In the genomic region with DNA sequence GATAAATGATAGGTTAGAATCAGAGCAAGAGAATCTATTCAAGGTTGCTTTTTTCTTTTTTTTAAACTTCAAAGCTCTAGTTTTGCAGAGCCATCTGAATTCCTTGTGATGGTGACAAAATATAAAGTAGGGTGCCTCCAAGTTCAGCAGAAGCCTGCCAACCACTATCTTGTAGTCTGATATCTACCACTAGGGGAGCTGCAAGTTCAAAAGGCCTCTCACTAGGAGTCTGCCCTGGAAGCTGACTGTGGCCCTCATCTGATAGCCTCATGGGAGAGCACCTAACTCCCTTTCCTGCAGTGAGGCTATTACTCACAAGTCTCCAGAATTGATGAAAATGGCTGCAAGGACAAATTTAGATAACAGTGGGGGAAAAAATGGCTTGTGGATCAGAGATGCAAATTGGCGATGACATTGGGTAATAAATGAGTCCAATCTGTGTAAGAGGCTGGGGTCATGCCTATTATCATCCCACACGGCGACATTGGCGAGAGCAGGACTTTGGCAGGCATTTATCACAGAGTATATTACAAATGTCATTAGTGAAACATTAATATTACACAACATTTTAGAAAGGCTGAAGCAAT, we compare ENCODE assay signal across 8 cellular contexts. TPM values are rescaled to one million over a fixed set of nuclear protein-coding genes. Genes with fewer than 3 reads are reported as not detected.
DNase-seq lines count a peak whose midpoint lies in the region; ATAC-seq and TF ChIP-seq lines count a peak whose summit lies in the region.

No MANE protein-coding gene starts in this region.

- CTCF ChIA-PET in Caco-2 (lab: Charles Lee) = interaction anchor here (0.5 kb wide), 1 partner anchor 50 kb away, joined by 3 read pairs; no protein-coding TSS in a partner anchor

- no peaks in the 10 kb centered on the region for H3K4me1 Mint-ChIP-seq in Caco-2 (ENCODE audit: low read depth, unreplicated experiment)

- ATAC-seq in heart left ventricle (no peak), HG03139 (IDR thresholded peaks at IDR 0.05; ENCODE audit: unreplicated experiment) (no peak)

- no peaks in the 10 kb centered on the region for H3K36me3 Mint-ChIP-seq in Caco-2 (ENCODE audit: insufficient read depth, unreplicated experiment)

- in situ Hi-C loops in HAP-1 (cut with MboI; ENCODE audit: low sequenced_read_pairs) = no loop called here

- no peaks in the 10 kb centered on the region for H3K27me3 ChIP-seq in Caco-2 (replicated peaks; ENCODE audit: control insufficient read depth, insufficient read depth, low read length)
- no peaks in the 10 kb centered on the region for H3K27me3 ChIP-seq in HAP-1 (ENCODE audit: low read depth)
- H3K27me3 ChIP-seq in heart left ventricle = no peaks in the 10 kb centered on the region

- no peak overlapping the region for H3K27ac ChIP-seq in heart left ventricle

- no peak for TF ChIP-seq POLR2A in heart left ventricle (IDR thresholded peaks at IDR 0.05)

- H3K9me3 ChIP-seq in Caco-2 (no peaks in the 10 kb centered on the region), HAP-1 (no peaks in the 10 kb centered on the region), heart left ventricle (no peaks in the 10 kb centered on the region)

- POLR2A ChIA-PET in Caco-2 (lab: Charles Lee) = no interaction called here

- intact Hi-C loops in Caco-2 (cut with micrococcal nuclease; ENCODE audit: unreplicated experiment) (no loop called here), heart left ventricle (cut with DNase I) (no loop called here)

- H3K27me3 Mint-ChIP-seq in Caco-2 (ENCODE audit: insufficient read depth, unreplicated experiment) = no peaks in the 10 kb centered on the region

- no peaks in the 10 kb centered on the region for H3K4me1 ChIP-seq in Caco-2
- no peaks in the 10 kb centered on the region for H3K4me1 ChIP-seq in HAP-1
- no peaks in the 10 kb centered on the region for H3K4me1 ChIP-seq in heart left ventricle

- WGBS in heart left ventricle, 4 donors = 59 to 71% (median 63%) methylated on average over 4 of the region's 4 CpGs

- BruUV-seq in Caco-2 (replicated peaks; lab: Mats Ljungman, UMichigan) = no TSS peak

- peak in 1 of 2 experiments; percentile 40 for DNase-seq in Caco-2
- DNase-seq in HAP-1 (ENCODE audit: low spot score in 2 of 2) = peak; percentile 41 to 53
- peak; percentile 66 for DNase-seq in OCI-M1 (lab: John Stamatoyannopoulos, UW)
- DNase-seq in heart left ventricle = no peak
- no peak for DNase-seq in activated CD4-positive, alpha-beta T cell treated with anti-CD3 and anti-CD28 coated beads, Interleukin-2, amount 50 U/mL, for 4 hours
- DNase-seq in amniotic stem cell (lab: John Stamatoyannopoulos, UW) = no peak
- no peak for DNase-seq in GM19238 (ENCODE audit: insufficient read length, low spot score)

- H3K9me3 Mint-ChIP-seq in Caco-2 (ENCODE audit: unreplicated experiment) = no peaks in the 10 kb centered on the region

- no peak overlapping the region for H3K4me3 Mint-ChIP-seq in Caco-2 (ENCODE audit: unreplicated experiment)

- H3K27ac Mint-ChIP-seq in Caco-2 (ENCODE audit: unreplicated experiment) = no peak overlapping the region

- no peak overlapping the region for H3K4me3 ChIP-seq in Caco-2 (ENCODE audit: low read depth, low read length)
- no peak overlapping the region for H3K4me3 ChIP-seq in HAP-1
- no peak overlapping the region for H3K4me3 ChIP-seq in heart left ventricle

- TF ChIP-seq CTCF in Caco-2 (IDR thresholded peaks at IDR 0.05; ENCODE audit: insufficient read depth in 1 of 2, low read depth in 1 of 2, low read length in 1 of 2, severe bottlenecking in 1 of 2, unreplicated experiment in 1 of 2) (peak; percentile 40 to 60), heart left ventricle (IDR thresholded peaks at IDR 0.05) (peak in 8 of 12 donors; percentile 7 to 46 (median 40))

- no peaks in the 10 kb centered on the region for H3K36me3 ChIP-seq in Caco-2 (ENCODE audit: control insufficient read depth, insufficient read depth, low read length)
- no peaks in the 10 kb centered on the region for H3K36me3 ChIP-seq in HAP-1 (replicated peaks)
- H3K36me3 ChIP-seq in heart left ventricle = no peaks in the 10 kb centered on the region

RNA-seq across cellular contexts. Expression of gene ZP4, which starts 10.7 kb away (rescaled TPM):
- not detected in 2 replicates for total RNA-seq in Caco-2 (2022)
- total RNA-seq in heart left ventricle = not detected
- not detected for polyA plus RNA-seq in heart left ventricle

Comparison
In these comparisons a context has a peak if more than half of its experiments do, and no peak if none do; other contexts are left out.
1. DNase-seq: peak in HAP-1 (2 of 2) and OCI-M1 (single experiment); none in heart left ventricle (0 of 5), activated CD4-positive, alpha-beta T cell treated with anti-CD3 and anti-CD28 coated beads, Interleukin-2, amount 50 U/mL, for 4 hours (0 of 2), amniotic stem cell (single experiment) and GM19238 (single experiment).